14 cellular contexts compared by ENCODE assay signal in genomic region chr5:150301901-150302300, GRCh38. TPM values are rescaled to one million over a fixed set of nuclear protein-coding genes. Genes with fewer than 3 reads are reported as not detected.
DNase-seq lines count a peak whose midpoint lies in the region; ATAC-seq and TF ChIP-seq lines count a peak whose summit lies in the region.
"Had no signal": no experiment of that assay in that cellular context is flagged by ENCODE, and none has a peak within 500 bp of the region (broad histone marks: within the 10 kb centered on the region; RNA-seq: fewer than 3 reads in every experiment).

No MANE protein-coding gene starts in this region.

- TF ChIP-seq CTCF in Caco-2 (IDR thresholded peaks at IDR 0.05; ENCODE audit: insufficient read depth in 1 of 2, low read depth in 1 of 2, low read length in 1 of 2, severe bottlenecking in 1 of 2, unreplicated experiment in 1 of 2) (no peak), RWPE2 (IDR thresholded peaks at IDR 0.05; ENCODE audit: poor library complexity, severe bottlenecking) (no peak), fibroblast of villous mesenchyme (IDR thresholded peaks at IDR 0.05; ENCODE audit: insufficient read depth, low read depth, low read length) (no peak), retinal pigment epithelial cell (conservative IDR thresholded peaks at IDR 0.05; ENCODE audit: low read depth, low read length) (no peak)

- peaks cover 5% of the 10 kb centered on the region for H3K4me1 ChIP-seq in Caco-2
- peaks cover 32% of the 10 kb centered on the region for H3K4me1 ChIP-seq in RWPE2 (ENCODE audit: insufficient read depth, poor library complexity, severe bottlenecking)

- H3K27ac Mint-ChIP-seq in Caco-2 (ENCODE audit: unreplicated experiment): no peak overlapping the region
- H3K27ac Mint-ChIP-seq: activated CD4-positive, alpha-beta memory T cell treated with anti-CD3 and anti-CD28 coated beads for 36 hours; activated naive CD8-positive, alpha-beta T cell had no signal

- H3K36me3 Mint-ChIP-seq in Caco-2 (ENCODE audit: insufficient read depth, unreplicated experiment): no peaks in the 10 kb centered on the region
- H3K36me3 Mint-ChIP-seq: activated CD4-positive, alpha-beta memory T cell treated with anti-CD3 and anti-CD28 coated beads for 36 hours; activated naive CD8-positive, alpha-beta T cell had no signal

- no peak overlapping the region for H3K27ac ChIP-seq in RWPE2 (ENCODE audit: poor library complexity, severe bottlenecking)

- peak overlapping the region; percentile 43 for H3K4me3 Mint-ChIP-seq in Caco-2 (ENCODE audit: unreplicated experiment)
- H3K4me3 Mint-ChIP-seq: activated CD4-positive, alpha-beta memory T cell treated with anti-CD3 and anti-CD28 coated beads for 36 hours; activated naive CD8-positive, alpha-beta T cell had no signal

- H3K4me1 Mint-ChIP-seq in Caco-2 (ENCODE audit: low read depth, unreplicated experiment): no peaks in the 10 kb centered on the region

- CTCF ChIA-PET in Caco-2 (lab: Charles Lee): interaction anchor here (0.9 to 1.5 kb wide), 2 partner anchors 13 to 15 kb away, joined by 3 to 4 read pairs; partner anchors contain the start of gene CAMK2A

- DNase-seq in Caco-2 (no peak), RWPE2 (ENCODE audit: low spot score) (no peak), fibroblast of villous mesenchyme (ENCODE audit: low read depth) (peak; percentile 42), retinal pigment epithelial cell (ENCODE audit: low read depth) (no peak), UCSD-AML1 (lab: John Stamatoyannopoulos, UW; ENCODE audit: unreplicated experiment) (no peak), NCI-H345 treated with DMSO at 0.1 percent for 48 hours (lab: John Stamatoyannopoulos, UW; ENCODE audit: unreplicated experiment) (no peak), HUDEP-2 (lab: John Stamatoyannopoulos, UW; ENCODE audit: unreplicated experiment in 76 of 76) (no peak), HuH-7.5 (ENCODE audit: low spot score) (no peak)
- DNase-seq: activated CD4-positive, alpha-beta memory T cell treated with anti-CD3 and anti-CD28 coated beads for 36 hours; stimulated activated naive CD8-positive, alpha-beta T cell treated with anti-CD3 and anti-CD28 coated beads, Interleukin-15, Interleukin-2, amounts not matched to agents 100 U/mL and 50 U/mL, for 24 hours had no signal

- POLR2A ChIA-PET in Caco-2 (lab: Charles Lee): interaction anchor here (0.7 kb wide), 1 partner anchor 15 kb away, joined by 3 read pairs; no protein-coding TSS in a partner anchor

- H3K9me3 ChIP-seq in Caco-2 (no peaks in the 10 kb centered on the region), RWPE2 (ENCODE audit: severe bottlenecking) (no peaks in the 10 kb centered on the region)

- no TSS peak for BruUV-seq in Caco-2 (replicated peaks; lab: Mats Ljungman, UMichigan)

- intact Hi-C loops in Caco-2 (cut with micrococcal nuclease; ENCODE audit: unreplicated experiment): loop anchor here (2.0 kb wide), 1 partner anchor 49 kb away; no protein-coding TSS in a partner anchor

- no peak for ATAC-seq in RWPE2 (ENCODE audit: low read depth)
- ATAC-seq: GM12878; stimulated activated naive CD8-positive, alpha-beta T cell treated with anti-CD3 and anti-CD28 coated beads, Interleukin-15, Interleukin-2, amounts not matched to agents 100 U/mL and 50 U/mL, for 24 hours had no signal

- H3K4me3 ChIP-seq in Caco-2 (ENCODE audit: low read depth, low read length) (no peak overlapping the region; the same call in 1 of the 2 replicates), RWPE2 (ENCODE audit: severe bottlenecking) (peak overlapping the region; percentile 23), fibroblast of villous mesenchyme (ENCODE audit: low read depth, low read length) (peak overlapping the region; percentile 60), retinal pigment epithelial cell (ENCODE audit: low read length) (peak overlapping the region; percentile 50)
- H3K4me3 ChIP-seq: GM12878, lung had no signal

- H3K36me3 ChIP-seq in Caco-2 (ENCODE audit: control insufficient read depth, insufficient read depth, low read length) (no peaks in the 10 kb centered on the region), RWPE2 (ENCODE audit: low read depth) (no peaks in the 10 kb centered on the region)

- no peaks in the 10 kb centered on the region for H3K27me3 Mint-ChIP-seq in Caco-2 (ENCODE audit: insufficient read depth, unreplicated experiment)

- H3K27me3 ChIP-seq in Caco-2 (replicated peaks; ENCODE audit: control insufficient read depth, insufficient read depth, low read length) (no peaks in the 10 kb centered on the region), RWPE2 (ENCODE audit: insufficient read depth, poor library complexity, severe bottlenecking) (no peaks in the 10 kb centered on the region)

- H3K9me3 Mint-ChIP-seq in Caco-2 (ENCODE audit: unreplicated experiment): no peaks in the 10 kb centered on the region
- H3K9me3 Mint-ChIP-seq: activated CD4-positive, alpha-beta memory T cell treated with anti-CD3 and anti-CD28 coated beads for 36 hours had no signal

RNA-seq across cellular contexts. Expression of gene ARSI, which starts 0.8 kb away (rescaled TPM):
- total RNA-seq in Caco-2 (2022): 0.52 and 0.65 TPM in 2 replicates
- 13.8 and 23.5 TPM in 2 replicates for total RNA-seq in fibroblast of villous mesenchyme
- total RNA-seq: activated CD4-positive, alpha-beta memory T cell treated with anti-CD3 and anti-CD28 coated beads for 36 hours; GM12878 had no signal

RNA-seq across cellular contexts. Expression of gene CAMK2A, which starts 12.3 kb away (rescaled TPM):
- not detected in 2 replicates for total RNA-seq in Caco-2 (2022)
- total RNA-seq in fibroblast of villous mesenchyme: 1.3 TPM in 2 replicates
- total RNA-seq: activated CD4-positive, alpha-beta memory T cell treated with anti-CD3 and anti-CD28 coated beads for 36 hours; endothelial cell of umbilical vein had no signal

RNA-seq across cellular contexts. Expression of gene TCOF1, which starts 55.6 kb away (rescaled TPM):
- total RNA-seq in Caco-2 (2022) (112 and 123 TPM in 2 replicates), fibroblast of villous mesenchyme (19.0 and 23.7 TPM in 2 replicates)
